Comparison of ENCODE assay signal across 8 cellular contexts in genomic region chr15:63892794-63893441, GRCh38. TPM values are rescaled to one million over a fixed set of nuclear protein-coding genes. Genes with fewer than 3 reads are reported as not detected.
DNase-seq lines count a peak whose midpoint lies in the region; ATAC-seq and TF ChIP-seq lines count a peak whose summit lies in the region.

No MANE protein-coding gene starts in this region.

- H3K9me3 Mint-ChIP-seq in chondrocyte (ENCODE audit: low read depth) = no peaks in the 10 kb centered on the region

- no peaks in the 10 kb centered on the region for H3K79me2 ChIP-seq in OCI-LY3 (ENCODE audit: low read length)

- H3K27ac ChIP-seq in OCI-LY3 (ENCODE audit: low read length) = no peak overlapping the region

- H3K4me1 ChIP-seq in OCI-LY3 (ENCODE audit: low read length) = peaks cover 66% of the 10 kb centered on the region

- H4K20me1 ChIP-seq in OCI-LY3 (ENCODE audit: insufficient read depth, low read length) = no peaks in the 10 kb centered on the region

- no peak overlapping the region for H3K4me3 ChIP-seq in OCI-LY3 (ENCODE audit: low read length)

- no peaks in the 10 kb centered on the region for H3K27me3 ChIP-seq in OCI-LY3 (ENCODE audit: low read depth, low read length)

- H3K36me3 Mint-ChIP-seq in chondrocyte (ENCODE audit: low read depth) = no peaks in the 10 kb centered on the region

- TF ChIP-seq POLR2A in GM18505 (IDR thresholded peaks at IDR 0.05; ENCODE audit: borderline replicate concordance, extremely low read depth, insufficient read depth, insufficient read length) = peak; percentile 51

- H3K9me3 ChIP-seq in OCI-LY3 (ENCODE audit: insufficient read depth, low read length) = no peaks in the 10 kb centered on the region

- peak; percentile 34 to 40 for DNase-seq in activated T-helper 1 cell treated with anti-CD3 and anti-CD28 coated beads, Interleukin-2, amount 50 U/mL, for 16 hours (ENCODE audit: low read depth in 1 of 2, low spot score in 1 of 2)
- DNase-seq in stimulated activated CD4-positive, alpha-beta T cell treated with anti-CD3 and anti-CD28 coated beads, Interleukin-12 subunit alpha, Interleukin-12 subunit beta, amount 100 ng/mL, for 4 hours = peak; percentile 51
- DNase-seq in chondrocyte (ENCODE audit: low spot score) (no peak), iPS-NIHi7 (ENCODE audit: extremely low spot score) (no peak), GM10248 (ENCODE audit: extremely low spot score) (no peak)

- H3K4me3 Mint-ChIP-seq in chondrocyte (ENCODE audit: unreplicated experiment) = no peak overlapping the region

- peak overlapping the region; percentile 35; the same call in 1 of the 2 replicates for H2AFZ ChIP-seq in OCI-LY3 (ENCODE audit: low read depth, low read length)

- CTCF ChIA-PET in GM10248 (lab: Yijun Ruan, JAX) = interaction anchor here (1.0 to 5.8 kb wide), 13 partner anchors 11 to 175 kb away, joined by 3 to 40 read pairs (median 5); partner anchors contain the start of gene DAPK2

- H3K27ac Mint-ChIP-seq in chondrocyte (ENCODE audit: unreplicated experiment) = no peak overlapping the region

- H3K4me2 ChIP-seq in OCI-LY3 (ENCODE audit: low read length) = peak overlapping the region; percentile 60

- no peaks in the 10 kb centered on the region for H3K27me3 Mint-ChIP-seq in chondrocyte (ENCODE audit: low read depth)

- no peak for TF ChIP-seq CTCF in OCI-LY3 (IDR thresholded peaks at IDR 0.05; ENCODE audit: low read depth, low read length)
- TF ChIP-seq CTCF in chondrocyte (IDR thresholded peaks at IDR 0.05) = no peak
- TF ChIP-seq CTCF in GM10248 (IDR thresholded peaks at IDR 0.05; ENCODE audit: control extremely low read depth, extremely low read depth, low read depth, missing control alignments) = no peak

- peaks cover 17% of the 10 kb centered on the region for H3K4me1 Mint-ChIP-seq in chondrocyte (ENCODE audit: low read depth)

- no peaks in the 10 kb centered on the region for H3K36me3 ChIP-seq in OCI-LY3 (replicated peaks; ENCODE audit: low read depth, low read length)

- POLR2A ChIA-PET in GM10248 (lab: Yijun Ruan, JAX) = no interaction called here

- peak; percentile 44 for ATAC-seq in GM18505 (IDR thresholded peaks at IDR 0.05; ENCODE audit: unreplicated experiment)
- no peak for ATAC-seq in HG03520 (IDR thresholded peaks at IDR 0.05; ENCODE audit: unreplicated experiment)

- H3K9ac ChIP-seq in OCI-LY3 (ENCODE audit: low read length) = no peak overlapping the region

RNA-seq across cellular contexts. Expression of gene HERC1, which starts 59.2 kb away (rescaled TPM):
- total RNA-seq in chondrocyte = 54.0 to 86.1 TPM (median 59.0 TPM) in 3 replicates

Comparison
In these comparisons a context has a peak if more than half of its experiments do, and no peak if none do; other contexts are left out.
1. DNase-seq: peak in activated T-helper 1 cell treated with anti-CD3 and anti-CD28 coated beads, Interleukin-2, amount 50 U/mL, for 16 hours (2 of 2) and stimulated activated CD4-positive, alpha-beta T cell treated with anti-CD3 and anti-CD28 coated beads, Interleukin-12 subunit alpha, Interleukin-12 subunit beta, amount 100 ng/mL, for 4 hours (single experiment); none in chondrocyte (single experiment), iPS-NIHi7 (single experiment) and GM10248 (single experiment).